ENCODE assay signal across 19 cellular contexts in the genomic region with DNA sequence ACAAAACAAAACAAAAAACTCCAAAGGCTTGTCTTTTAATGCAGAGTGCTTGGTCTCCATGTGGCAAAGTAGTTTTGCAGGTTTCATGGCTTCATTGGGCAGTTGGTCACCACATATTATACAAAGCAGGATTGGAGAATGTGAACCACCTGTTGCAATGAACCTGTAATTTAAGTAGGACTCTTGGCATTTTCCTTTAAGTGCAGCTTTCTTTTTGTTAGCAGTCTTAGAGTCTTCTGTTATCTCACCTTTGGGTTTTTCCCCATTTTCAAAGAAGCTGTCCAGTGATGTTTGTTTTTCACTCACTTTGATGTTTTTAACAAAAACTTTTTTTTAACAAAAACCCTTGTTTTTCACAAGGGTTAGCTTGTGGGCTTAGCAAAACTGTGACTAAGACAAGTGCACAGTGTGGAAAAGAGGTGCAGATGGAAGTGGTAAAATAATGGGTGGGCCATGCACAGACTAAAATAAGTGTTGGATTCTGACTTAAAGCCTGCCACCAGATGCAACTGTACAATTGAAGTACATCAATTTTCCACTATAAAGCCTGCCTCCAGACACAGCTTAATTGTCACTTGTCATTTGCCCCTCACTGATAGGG. TPM values are rescaled to one million over a fixed set of nuclear protein-coding genes. Genes with fewer than 3 reads are reported as not detected.
"Had no signal": no experiment of that assay in that cellular context is flagged by ENCODE, and none has a peak within 500 bp of the region (broad histone marks: within the 10 kb centered on the region; RNA-seq: fewer than 3 reads in every experiment).

No MANE protein-coding gene starts in this region.

- H3K36me3 Mint-ChIP-seq: stimulated activated memory B cell treated with anti-CD40 and anti-IgM and Interleukin-4, amounts not matched to agents 10 μg/mL and 1 μg/mL and 100 μg/mL, for 72 hours had no signal

- H3K27me3 Mint-ChIP-seq: activated naive CD4-positive, alpha-beta T cell treated with anti-CD3 and anti-CD28 coated beads, Interleukin-2, amount 50 U/mL, for 24 hours; dendritic cell treated with granulocyte-macrophage colony-stimulating factor and Interleukin-4, amounts not matched to agents 40 ng/mL and 50 ng/mL, for 4 days; effector memory CD8-positive, alpha-beta T cell; naive thymus-derived CD4-positive, alpha-beta T cell; stimulated activated memory B cell treated with anti-CD40 and anti-IgM and Interleukin-4, amounts not matched to agents 10 μg/mL and 1 μg/mL and 100 μg/mL, for 72 hours had no signal

- DNase-seq: activated T-cell treated with anti-CD3 and anti-CD28 coated beads, Interleukin-2, amount 50 U/mL, for 4 hours; brain microvascular endothelial cell; cerebellar nuclear complex; effector memory CD8-positive, alpha-beta T cell; hippocampal formation; lower lobe of right lung; naive thymus-derived CD4-positive, alpha-beta T cell; SIG-M5; substantia nigra; T1000; transverse colon had no signal

- H3K27ac Mint-ChIP-seq: activated naive CD4-positive, alpha-beta T cell treated with anti-CD3 and anti-CD28 coated beads, Interleukin-2, amount 50 U/mL, for 24 hours; dendritic cell treated with granulocyte-macrophage colony-stimulating factor and Interleukin-4, amounts not matched to agents 40 ng/mL and 50 ng/mL, for 4 days; stimulated activated memory B cell treated with anti-CD40 and anti-IgM and Interleukin-4, amounts not matched to agents 10 μg/mL and 1 μg/mL and 100 μg/mL, for 72 hours had no signal

- ATAC-seq: activated T-cell treated with anti-CD3 and anti-CD28 coated beads, Interleukin-2, amount 50 U/mL, for 4 hours; effector memory CD8-positive, alpha-beta T cell; lower lobe of right lung; naive thymus-derived CD4-positive, alpha-beta T cell; stimulated activated memory B cell treated with anti-CD40 and anti-IgM and Interleukin-4, amounts not matched to agents 10 μg/mL and 1 μg/mL and 100 μg/mL, for 72 hours had no signal

- H3K9me3 Mint-ChIP-seq: activated naive CD4-positive, alpha-beta T cell treated with anti-CD3 and anti-CD28 coated beads, Interleukin-2, amount 50 U/mL, for 24 hours; activated T-cell treated with anti-CD3 and anti-CD28 coated beads, Interleukin-2, amount 50 U/mL, for 4 hours; dendritic cell treated with granulocyte-macrophage colony-stimulating factor and Interleukin-4, amounts not matched to agents 40 ng/mL and 50 ng/mL, for 4 days; effector memory CD8-positive, alpha-beta T cell; naive thymus-derived CD4-positive, alpha-beta T cell; stimulated activated memory B cell treated with anti-CD40 and anti-IgM and Interleukin-4, amounts not matched to agents 10 μg/mL and 1 μg/mL and 100 μg/mL, for 72 hours had no signal

- H3K4me3 Mint-ChIP-seq: activated naive CD4-positive, alpha-beta T cell treated with anti-CD3 and anti-CD28 coated beads, Interleukin-2, amount 50 U/mL, for 24 hours; activated T-cell treated with anti-CD3 and anti-CD28 coated beads, Interleukin-2, amount 50 U/mL, for 4 hours; dendritic cell treated with granulocyte-macrophage colony-stimulating factor and Interleukin-4, amounts not matched to agents 40 ng/mL and 50 ng/mL, for 4 days; effector memory CD8-positive, alpha-beta T cell; stimulated activated memory B cell treated with anti-CD40 and anti-IgM and Interleukin-4, amounts not matched to agents 10 μg/mL and 1 μg/mL and 100 μg/mL, for 72 hours had no signal

RNA-seq across cellular contexts. Expression of a gene that starts 57.8 kb away (rescaled TPM):
- total RNA-seq: activated T-cell treated with anti-CD3 and anti-CD28 coated beads, Interleukin-2, amount 50 U/mL, for 4 hours; epithelial cell of proximal tubule; glomerular endothelial cell; lower lobe of right lung; mononuclear cell; naive thymus-derived CD4-positive, alpha-beta T cell; posterior vena cava; right atrium auricular region; transverse colon had no signal
